24 cellular contexts compared by ENCODE assay signal in genomic region chr11:117832511-117832910, GRCh38. TPM values are rescaled to one million over a fixed set of nuclear protein-coding genes. Genes with fewer than 3 reads are reported as not detected.
DNase-seq lines count a peak whose midpoint lies in the region; ATAC-seq and TF ChIP-seq lines count a peak whose summit lies in the region.
"Had no signal": no experiment of that assay in that cellular context is flagged by ENCODE, and none has a peak within 500 bp of the region (broad histone marks: within the 10 kb centered on the region; RNA-seq: fewer than 3 reads in every experiment).

No MANE protein-coding gene starts in this region.

- peak overlapping the region; percentile 81 to 90 (median 88) for H3K27ac ChIP-seq in body of pancreas
- H3K27ac ChIP-seq: GM23248 had no signal

- H3K9me3 Mint-ChIP-seq in activated naive CD8-positive, alpha-beta T cell treated with anti-CD3 and anti-CD28 coated beads, Interleukin-2, amount 10 ng/mL, durations not matched to agents 7 days and 5 days = no peaks in the 10 kb centered on the region
- H3K9me3 Mint-ChIP-seq in activated naive CD8-positive, alpha-beta T cell treated with anti-CD3 and anti-CD28 coated beads, Interleukin-2, amount 50 U/mL, for 24 hours = no peaks in the 10 kb centered on the region
- no peaks in the 10 kb centered on the region for H3K9me3 Mint-ChIP-seq in nephron progenitor cell
- no peaks in the 10 kb centered on the region for H3K9me3 Mint-ChIP-seq in type B pancreatic cell
- H3K9me3 Mint-ChIP-seq: central memory CD8-positive, alpha-beta T cell had no signal

- no peaks in the 10 kb centered on the region for H3K9me3 ChIP-seq in body of pancreas
- H3K9me3 ChIP-seq: MG63 had no signal

- intact Hi-C loops in body of pancreas (cut with DNase I) = no loop called here

- no peaks in the 10 kb centered on the region for H3K27me3 ChIP-seq in body of pancreas
- H3K27me3 ChIP-seq: MG63 had no signal

- H3K4me1 ChIP-seq in body of pancreas = peaks cover 88% of the 10 kb centered on the region

- no peak for ATAC-seq in activated naive CD8-positive, alpha-beta T cell treated with anti-CD3 and anti-CD28 coated beads, Interleukin-2, amount 10 ng/mL, durations not matched to agents 7 days and 5 days (ENCODE audit: low read depth)
- no peak for ATAC-seq in activated naive CD8-positive, alpha-beta T cell treated with anti-CD3 and anti-CD28 coated beads, Interleukin-2, amount 50 U/mL, for 24 hours
- ATAC-seq in body of pancreas = no peak
- ATAC-seq in GM21529 (IDR thresholded peaks at IDR 0.05; ENCODE audit: unreplicated experiment) = no peak
- ATAC-seq: SK-N-SH treated with all-trans-retinoic acid at 6 μM for 48 hours had no signal

- H3K27ac Mint-ChIP-seq in activated naive CD8-positive, alpha-beta T cell treated with anti-CD3 and anti-CD28 coated beads, Interleukin-2, amount 10 ng/mL, durations not matched to agents 7 days and 5 days = peak overlapping the region; percentile 73
- H3K27ac Mint-ChIP-seq in activated naive CD8-positive, alpha-beta T cell treated with anti-CD3 and anti-CD28 coated beads, Interleukin-2, amount 50 U/mL, for 24 hours = no peak overlapping the region
- H3K27ac Mint-ChIP-seq in nephron progenitor cell = peak overlapping the region; percentile 34
- peak overlapping the region; percentile 63 for H3K27ac Mint-ChIP-seq in type B pancreatic cell

- DNase-seq in activated naive CD8-positive, alpha-beta T cell treated with anti-CD3 and anti-CD28 coated beads, Interleukin-2, amount 10 ng/mL, durations not matched to agents 7 days and 5 days = no peak
- no peak for DNase-seq in activated naive CD8-positive, alpha-beta T cell treated with anti-CD3 and anti-CD28 coated beads, Interleukin-2, amount 50 U/mL, for 24 hours
- DNase-seq in body of pancreas (peak in 1 of 4 donors; percentile 10), nephron progenitor cell (no peak), type B pancreatic cell (ENCODE audit: extremely low spot score, unreplicated experiment) (no peak), NCI-H1694 treated with DMSO at 0.1 percent for 48 hours (lab: John Stamatoyannopoulos, UW) (no peak), H4 (ENCODE audit: low spot score) (no peak)
- DNase-seq: ACHN; activated naive CD4-positive, alpha-beta T cell treated with Interleukin-2 at 50 U/mL for 16 hours; anterior cingulate cortex; DMS 273 treated with DMSO at 0.1 percent for 48 hours; effector CD4-positive, alpha-beta T cell; GDM1; GM23248; IMR-90; MG63; NCI-H1436 treated with DMSO at 0.1 percent for 48 hours; NCI-H526 treated with DMSO at 0.1 percent for 48 hours; RPMI8226; T1000 had no signal

- peaks cover 2% of the 10 kb centered on the region for H3K27me3 Mint-ChIP-seq in activated naive CD8-positive, alpha-beta T cell treated with anti-CD3 and anti-CD28 coated beads, Interleukin-2, amount 10 ng/mL, durations not matched to agents 7 days and 5 days
- no peaks in the 10 kb centered on the region for H3K27me3 Mint-ChIP-seq in activated naive CD8-positive, alpha-beta T cell treated with anti-CD3 and anti-CD28 coated beads, Interleukin-2, amount 50 U/mL, for 24 hours
- peaks cover 22% of the 10 kb centered on the region for H3K27me3 Mint-ChIP-seq in nephron progenitor cell (ENCODE audit: low read depth, poor library complexity)
- peaks cover 11% of the 10 kb centered on the region for H3K27me3 Mint-ChIP-seq in type B pancreatic cell

- no peaks in the 10 kb centered on the region for H3K36me3 ChIP-seq in body of pancreas (replicated peaks in 1 of 2; ENCODE audit: insufficient read depth in 1 of 2, low read depth in 2 of 2)
- H3K36me3 ChIP-seq: MG63 had no signal

- H3K4me3 ChIP-seq in body of pancreas = no peak overlapping the region
- H3K4me3 ChIP-seq: GM23248, MG63 had no signal

- POLR2A ChIA-PET in activated naive CD8-positive, alpha-beta T cell treated with anti-CD3 and anti-CD28 coated beads, Interleukin-2, amount 10 ng/mL, durations not matched to agents 7 days and 5 days (lab: Charles Lee) = no interaction called here

- no peak for TF ChIP-seq CTCF in body of pancreas (IDR thresholded peaks at IDR 0.05)
- no peak for TF ChIP-seq CTCF in nephron progenitor cell (IDR thresholded peaks at IDR 0.05)
- TF ChIP-seq CTCF in type B pancreatic cell (conservative IDR thresholded peaks at IDR 0.05) = no peak

- WGBS in body of pancreas, 2 donors = 87 to 94% methylated on average over 8 of the region's 8 CpGs

- H3K36me3 Mint-ChIP-seq in activated naive CD8-positive, alpha-beta T cell treated with anti-CD3 and anti-CD28 coated beads, Interleukin-2, amount 10 ng/mL, durations not matched to agents 7 days and 5 days = no peaks in the 10 kb centered on the region
- no peaks in the 10 kb centered on the region for H3K36me3 Mint-ChIP-seq in activated naive CD8-positive, alpha-beta T cell treated with anti-CD3 and anti-CD28 coated beads, Interleukin-2, amount 50 U/mL, for 24 hours (ENCODE audit: low read depth)
- H3K36me3 Mint-ChIP-seq in nephron progenitor cell (ENCODE audit: low read depth) (no peaks in the 10 kb centered on the region), type B pancreatic cell (no peaks in the 10 kb centered on the region)

- H3K4me1 Mint-ChIP-seq in activated naive CD8-positive, alpha-beta T cell treated with anti-CD3 and anti-CD28 coated beads, Interleukin-2, amount 10 ng/mL, durations not matched to agents 7 days and 5 days = peaks cover 35% of the 10 kb centered on the region
- H3K4me1 Mint-ChIP-seq in activated naive CD8-positive, alpha-beta T cell treated with anti-CD3 and anti-CD28 coated beads, Interleukin-2, amount 50 U/mL, for 24 hours = peaks cover 40% of the 10 kb centered on the region
- peaks cover 47% of the 10 kb centered on the region for H3K4me1 Mint-ChIP-seq in nephron progenitor cell
- peaks cover 26% of the 10 kb centered on the region for H3K4me1 Mint-ChIP-seq in type B pancreatic cell (ENCODE audit: unreplicated experiment)

- no peak overlapping the region for H3K4me3 Mint-ChIP-seq in activated naive CD8-positive, alpha-beta T cell treated with anti-CD3 and anti-CD28 coated beads, Interleukin-2, amount 10 ng/mL, durations not matched to agents 7 days and 5 days
- no peak overlapping the region for H3K4me3 Mint-ChIP-seq in activated naive CD8-positive, alpha-beta T cell treated with anti-CD3 and anti-CD28 coated beads, Interleukin-2, amount 50 U/mL, for 24 hours
- no peak overlapping the region for H3K4me3 Mint-ChIP-seq in nephron progenitor cell
- no peak overlapping the region for H3K4me3 Mint-ChIP-seq in type B pancreatic cell
- H3K4me3 Mint-ChIP-seq: central memory CD8-positive, alpha-beta T cell had no signal

- TF ChIP-seq POLR2A in body of pancreas (IDR thresholded peaks at IDR 0.05) = no peak

RNA-seq across cellular contexts. Expression of gene FXYD2, which starts 8.0 kb away (rescaled TPM):
- total RNA-seq in activated naive CD8-positive, alpha-beta T cell treated with anti-CD3 and anti-CD28 coated beads, Interleukin-2, amount 10 ng/mL, durations not matched to agents 7 days and 5 days = 10 to 100 TPM; 28.0 to 31.2 TPM
- total RNA-seq in body of pancreas = 100 to 1,000 TPM; 290 to 396 TPM
- total RNA-seq in type B pancreatic cell (ENCODE audit: low replicate concordance) = 40.8 and 57.5 TPM in 2 replicates
- total RNA-seq in H4 (2014; rRNA removed; shearing (Covaris generic)) = not detected in 2 replicates
- total RNA-seq: esophagus mucosa, GM23248, IMR-90 had no signal

RNA-seq across cellular contexts. Expression of gene DSCAML1, which starts 35.5 kb away (rescaled TPM):
- total RNA-seq in activated naive CD8-positive, alpha-beta T cell treated with anti-CD3 and anti-CD28 coated beads, Interleukin-2, amount 10 ng/mL, durations not matched to agents 7 days and 5 days = 1 to 10 TPM; 1.4 to 3.1 TPM
- total RNA-seq in body of pancreas (1 to 10 TPM in 1 of 2 donors, under 1 TPM in 1; 0.33 to 1.6 TPM), type B pancreatic cell (ENCODE audit: low replicate concordance) (5.8 and 9.8 TPM in 2 replicates)
- total RNA-seq in H4 (2014; rRNA removed; shearing (Covaris generic)) = not detected in 2 replicates
- total RNA-seq: esophagus mucosa, GM23248, IMR-90 had no signal

RNA-seq across cellular contexts. Expression of gene FXYD6, which starts 43.9 kb away (rescaled TPM):
- total RNA-seq in activated naive CD8-positive, alpha-beta T cell treated with anti-CD3 and anti-CD28 coated beads, Interleukin-2, amount 10 ng/mL, durations not matched to agents 7 days and 5 days = under 1 TPM in 1 of 2 experiments, not detected in 1; 0.31 TPM
- 10 to 100 TPM; 16.8 to 23.9 TPM for total RNA-seq in body of pancreas
- 22.9 and 66.6 TPM in 2 replicates for total RNA-seq in type B pancreatic cell (ENCODE audit: low replicate concordance)
- 12.8 and 15.8 TPM in 2 replicates for total RNA-seq in H4 (2014; rRNA removed; shearing (Covaris generic))
- total RNA-seq: GM23248, IMR-90 had no signal

Comparison
In these comparisons a context has a peak if more than half of its experiments do, and no peak if none do; other contexts are left out.
1. RNA of gene FXYD2, which starts 8.0 kb away (total RNA-seq): 290 to 396 TPM in body of pancreas, 40.8 to 57.5 TPM in type B pancreatic cell and 28.0 to 31.2 TPM in activated naive CD8-positive, alpha-beta T cell treated with anti-CD3 and anti-CD28 coated beads, Interleukin-2, amount 10 ng/mL, durations not matched to agents 7 days and 5 days; not detected in H4; every median in the first group is over 10 times any median in the second.
2. RNA of gene FXYD6, which starts 43.9 kb away (total RNA-seq): 22.9 to 66.6 TPM in type B pancreatic cell, 16.8 to 23.9 TPM in body of pancreas and 12.8 to 15.8 TPM in H4; 0.31 TPM in activated naive CD8-positive, alpha-beta T cell treated with anti-CD3 and anti-CD28 coated beads, Interleukin-2, amount 10 ng/mL, durations not matched to agents 7 days and 5 days; every median in the first group is over 10 times any median in the second.